1 cellular context compared by ENCODE assay signal in the genomic region with DNA sequence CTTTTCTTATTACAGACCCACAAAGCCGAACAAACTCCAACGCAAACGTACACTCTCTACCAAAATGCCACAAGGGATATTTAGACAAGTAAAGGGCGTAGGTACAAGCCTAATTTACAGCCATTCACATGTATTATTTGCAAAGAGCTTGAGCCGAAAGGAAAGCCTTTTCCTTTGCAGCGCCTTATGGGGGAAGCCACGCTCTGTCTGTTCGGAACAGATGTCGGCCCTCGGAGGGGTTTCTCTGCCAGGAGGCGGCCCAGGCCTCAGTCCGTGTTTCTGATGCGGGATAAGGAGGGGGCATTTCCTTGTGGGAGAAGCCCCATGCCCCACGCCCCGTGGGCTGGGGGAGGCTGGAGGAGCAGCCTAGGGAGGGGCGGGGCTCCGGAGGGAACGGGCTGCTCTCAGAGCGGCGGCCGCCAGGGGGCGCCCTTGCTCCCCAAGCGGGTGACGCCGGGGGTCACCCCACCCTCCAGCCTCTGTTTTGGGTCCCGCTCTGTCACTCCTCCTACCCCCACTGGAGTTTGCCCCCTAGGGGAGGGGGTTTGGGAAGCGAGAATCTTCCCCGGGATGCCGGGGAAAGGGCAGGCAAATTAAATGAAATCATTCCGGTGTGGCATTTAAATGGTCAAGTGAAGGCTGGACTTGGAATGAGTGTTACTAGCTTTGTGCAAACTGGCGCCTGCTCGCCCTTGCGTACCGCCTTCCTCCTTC.
TF ChIP-seq lines count a peak whose summit lies in the region.

No MANE protein-coding gene starts in this region.

TF ChIP-seq in HepG2, 621 proteins besides CTCF, POLR2A, EP300 and RAD21 (continued from another document):
- TF ChIP-seq, protein P1, sequence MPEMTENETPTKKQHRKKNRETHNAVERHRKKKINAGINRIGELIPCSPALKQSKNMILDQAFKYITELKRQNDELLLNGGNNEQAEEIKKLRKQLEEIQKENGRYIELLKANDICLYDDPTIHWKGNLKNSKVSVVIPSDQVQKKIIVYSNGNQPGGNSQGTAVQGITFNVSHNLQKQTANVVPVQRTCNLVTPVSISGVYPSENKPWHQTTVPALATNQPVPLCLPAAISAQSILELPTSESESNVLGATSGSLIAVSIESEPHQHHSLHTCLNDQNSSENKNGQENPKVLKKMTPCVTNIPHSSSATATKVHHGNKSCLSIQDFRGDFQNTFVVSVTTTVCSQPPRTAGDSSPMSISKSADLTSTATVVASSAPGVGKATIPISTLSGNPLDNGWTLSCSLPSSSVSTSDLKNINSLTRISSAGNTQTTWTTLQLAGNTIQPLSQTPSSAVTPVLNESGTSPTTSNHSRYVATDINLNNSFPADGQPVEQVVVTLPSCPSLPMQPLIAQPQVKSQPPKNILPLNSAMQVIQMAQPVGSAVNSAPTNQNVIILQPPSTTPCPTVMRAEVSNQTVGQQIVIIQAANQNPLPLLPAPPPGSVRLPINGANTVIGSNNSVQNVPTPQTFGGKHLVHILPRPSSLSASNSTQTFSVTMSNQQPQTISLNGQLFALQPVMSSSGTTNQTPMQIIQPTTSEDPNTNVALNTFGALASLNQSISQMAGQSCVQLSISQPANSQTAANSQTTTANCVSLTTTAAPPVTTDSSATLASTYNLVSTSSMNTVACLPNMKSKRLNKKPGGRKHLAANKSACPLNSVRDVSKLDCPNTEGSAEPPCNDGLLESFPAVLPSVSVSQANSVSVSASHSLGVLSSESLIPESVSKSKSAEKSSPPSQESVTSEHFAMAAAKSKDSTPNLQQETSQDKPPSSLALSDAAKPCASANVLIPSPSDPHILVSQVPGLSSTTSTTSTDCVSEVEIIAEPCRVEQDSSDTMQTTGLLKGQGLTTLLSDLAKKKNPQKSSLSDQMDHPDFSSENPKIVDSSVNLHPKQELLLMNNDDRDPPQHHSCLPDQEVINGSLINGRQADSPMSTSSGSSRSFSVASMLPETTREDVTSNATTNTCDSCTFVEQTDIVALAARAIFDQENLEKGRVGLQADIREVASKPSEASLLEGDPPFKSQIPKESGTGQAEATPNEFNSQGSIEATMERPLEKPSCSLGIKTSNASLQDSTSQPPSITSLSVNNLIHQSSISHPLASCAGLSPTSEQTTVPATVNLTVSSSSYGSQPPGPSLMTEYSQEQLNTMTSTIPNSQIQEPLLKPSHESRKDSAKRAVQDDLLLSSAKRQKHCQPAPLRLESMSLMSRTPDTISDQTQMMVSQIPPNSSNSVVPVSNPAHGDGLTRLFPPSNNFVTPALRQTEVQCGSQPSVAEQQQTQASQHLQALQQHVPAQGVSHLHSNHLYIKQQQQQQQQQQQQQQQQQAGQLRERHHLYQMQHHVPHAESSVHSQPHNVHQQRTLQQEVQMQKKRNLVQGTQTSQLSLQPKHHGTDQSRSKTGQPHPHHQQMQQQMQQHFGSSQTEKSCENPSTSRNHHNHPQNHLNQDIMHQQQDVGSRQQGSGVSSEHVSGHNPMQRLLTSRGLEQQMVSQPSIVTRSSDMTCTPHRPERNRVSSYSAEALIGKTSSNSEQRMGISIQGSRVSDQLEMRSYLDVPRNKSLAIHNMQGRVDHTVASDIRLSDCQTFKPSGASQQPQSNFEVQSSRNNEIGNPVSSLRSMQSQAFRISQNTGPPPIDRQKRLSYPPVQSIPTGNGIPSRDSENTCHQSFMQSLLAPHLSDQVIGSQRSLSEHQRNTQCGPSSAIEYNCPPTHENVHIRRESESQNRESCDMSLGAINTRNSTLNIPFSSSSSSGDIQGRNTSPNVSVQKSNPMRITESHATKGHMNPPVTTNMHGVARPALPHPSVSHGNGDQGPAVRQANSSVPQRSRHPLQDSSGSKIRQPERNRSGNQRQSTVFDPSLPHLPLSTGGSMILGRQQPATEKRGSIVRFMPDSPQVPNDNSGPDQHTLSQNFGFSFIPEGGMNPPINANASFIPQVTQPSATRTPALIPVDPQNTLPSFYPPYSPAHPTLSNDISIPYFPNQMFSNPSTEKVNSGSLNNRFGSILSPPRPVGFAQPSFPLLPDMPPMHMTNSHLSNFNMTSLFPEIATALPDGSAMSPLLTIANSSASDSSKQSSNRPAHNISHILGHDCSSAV (CRISPR knock-in tag; IDR thresholded peaks at IDR 0.05; ENCODE audit: borderline replicate concordance) = no peak
- no peak for TF ChIP-seq POGZ (CRISPR knock-in tag; IDR thresholded peaks at IDR 0.05)
TF ChIP-seq in HepG2: peak in this region for 8.
